6 cellular contexts compared by ENCODE assay signal in the genomic region with DNA sequence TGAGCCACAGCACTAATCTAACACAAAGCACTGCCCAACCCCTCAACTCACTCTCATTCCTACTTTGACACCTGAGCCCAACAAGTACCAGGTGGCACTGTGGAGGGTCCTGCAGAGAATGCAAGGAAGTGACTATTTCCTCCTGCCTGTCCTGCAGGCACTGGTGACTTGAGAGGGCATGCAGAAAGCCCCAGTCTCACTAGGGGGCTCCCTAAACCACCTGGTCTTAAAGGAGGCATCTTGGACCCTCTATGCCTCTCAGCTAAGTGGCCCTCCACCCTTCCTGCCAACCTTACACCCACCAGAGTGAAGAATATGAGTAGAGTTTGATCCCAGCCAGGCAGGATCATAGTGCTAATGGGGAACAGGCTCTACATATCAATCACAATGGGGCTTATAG. TPM values are rescaled to one million over a fixed set of nuclear protein-coding genes. Genes with fewer than 3 reads are reported as not detected.
DNase-seq lines count a peak whose midpoint lies in the region; ATAC-seq, FAIRE-seq and TF ChIP-seq lines count a peak whose summit lies in the region.

No MANE protein-coding gene starts in this region.

- no peaks in the 10 kb centered on the region for H3K79me1 ChIP-seq in H1 (ENCODE audit: low read depth, low read length)

- POLR2A ChIA-PET in H1 (lab: Charles Lee; ENCODE audit: partially characterized antibody), result interaction anchor here (0.7 to 1.8 kb wide), 7 partner anchors 15 to 62 kb away, joined by 3 to 5 read pairs (median 3); partner anchors contain the start of gene TRAIP

- no peak overlapping the region for H4K91ac ChIP-seq in H1 (replicated peaks; ENCODE audit: insufficient read length, low read length)

- H3K4me1 ChIP-seq in KMS-11 (ENCODE audit: low read depth, poor library complexity, severe bottlenecking), result no peaks in the 10 kb centered on the region
- H3K4me1 ChIP-seq in H1 (replicated peaks in 1 of 4; ENCODE audit: control insufficient read depth in 3 of 4, insufficient read depth in 4 of 4, low read length in 3 of 4), result peaks cover 0 to 6% (median 0%) of the 10 kb centered on the region in 4 experiments; a peak in 2 of 7 replicates
- H3K4me1 ChIP-seq in uterus, result no peaks in the 10 kb centered on the region

- CTCF ChIA-PET in H1 (lab: Charles Lee; ENCODE audit: partially characterized antibody), result interaction anchor here (0.9 to 15.2 kb wide), 26 partner anchors 9 to 280 kb away, joined by 3 to 306 read pairs (median 10); partner anchors contain the start of genes AMIGO3, CDHR4, INKA1 and IP6K1

- H3K36me3 ChIP-seq in KMS-11 (ENCODE audit: insufficient read depth) (no peaks in the 10 kb centered on the region), H1 (ENCODE audit: control insufficient read depth in 2 of 4, insufficient read depth in 4 of 4, low read length in 3 of 4) (peaks cover 4 to 41% (median 39%) of the 10 kb centered on the region in 4 experiments), uterus (no peaks in the 10 kb centered on the region)

- H3K56ac ChIP-seq in H1 (replicated peaks; ENCODE audit: insufficient read length, low read depth, low read length), result no peak overlapping the region

- H3K9ac ChIP-seq in KMS-11 (no peak overlapping the region), H1 (replicated peaks in 1 of 4; ENCODE audit: extremely low read depth in 1 of 4, low read depth in 3 of 4, low read length in 3 of 4) (no peak overlapping the region)

- TF ChIP-seq RAD21 in H1 (IDR thresholded peaks at IDR 0.05 in 1 of 2, conservative IDR thresholded peaks at IDR 0.05 in 1 of 2; ENCODE audit: low read depth in 2 of 2, low read length in 2 of 2), result peak; percentile 72 to 80

- no peaks in the 10 kb centered on the region for H3K23me2 ChIP-seq in H1 (ENCODE audit: low read depth, low read length)

- H4K20me1 ChIP-seq in KMS-11 (ENCODE audit: insufficient read depth) (no peaks in the 10 kb centered on the region), H1 (replicated peaks in 1 of 2; ENCODE audit: control insufficient read depth in 1 of 2, insufficient read depth in 2 of 2, low read length in 2 of 2) (peaks cover 0 to 5% of the 10 kb centered on the region in 2 experiments)

- no peak overlapping the region for H3K4me2 ChIP-seq in KMS-11
- H3K4me2 ChIP-seq in H1 (ENCODE audit: insufficient read depth in 1 of 2, low read depth in 2 of 2, low read length in 2 of 2), result no peak overlapping the region

- no peak overlapping the region for H3K23ac ChIP-seq in H1 (ENCODE audit: insufficient read length)

- H3K79me2 ChIP-seq in KMS-11 (ENCODE audit: insufficient read depth, low read depth) (no peaks in the 10 kb centered on the region), H1 (ENCODE audit: control insufficient read depth in 1 of 2, insufficient read depth in 2 of 2, low read length in 2 of 2) (no peaks in the 10 kb centered on the region)

- H3K4me3 ChIP-seq in KMS-11 (IDR thresholded peaks at IDR 0.05; ENCODE audit: insufficient read depth, low read depth, low read length) (no peak overlapping the region), H1 (ENCODE audit: extremely low read depth in 1 of 4, insufficient read depth in 2 of 4, low read depth in 3 of 4, low read length in 4 of 4) (no peak overlapping the region), uterus (no peak overlapping the region)

- no peak overlapping the region for H4K8ac ChIP-seq in H1 (ENCODE audit: extremely low read depth, insufficient read depth, low read length)

- no peak overlapping the region for H4K5ac ChIP-seq in H1 (ENCODE audit: insufficient read length, low read depth, low read length)

- H2BK20ac ChIP-seq in H1 (ENCODE audit: low read length), result no peak overlapping the region

- H3K27me3 ChIP-seq in KMS-11 (ENCODE audit: insufficient read depth, low read depth) (no peaks in the 10 kb centered on the region), H1 (replicated peaks in 1 of 4; ENCODE audit: control insufficient read depth in 3 of 4, extremely low read depth in 1 of 4, insufficient read depth in 3 of 4, low read length in 3 of 4) (no peaks in the 10 kb centered on the region), uterus (no peaks in the 10 kb centered on the region)

- no peak overlapping the region for H2BK120ac ChIP-seq in H1 (replicated peaks; ENCODE audit: low read depth, low read length)

- H2BK5ac ChIP-seq in H1 (ENCODE audit: low read depth, low read length), result no peak overlapping the region

- no peak overlapping the region for H2BK12ac ChIP-seq in H1 (ENCODE audit: low read depth, low read length)

- intact Hi-C loops in uterus (cut with DNase I; ENCODE audit: low total_unique reads), result no loop called here

- H3K4ac ChIP-seq in H1 (replicated peaks; ENCODE audit: insufficient read length, low read depth, low read length), result no peak overlapping the region

- no peak for FAIRE-seq in H1 (lab: Jason Lieb, UNC)
- no peak for FAIRE-seq in HTR-8/SVneo (lab: Jason Lieb, UNC)

- H3K18ac ChIP-seq in H1 (ENCODE audit: extremely low read depth, low read length), result no peak overlapping the region

- no peak overlapping the region for H2BK15ac ChIP-seq in H1 (ENCODE audit: low read length)

- no peak overlapping the region for H3K14ac ChIP-seq in H1 (ENCODE audit: insufficient read length)

- no peak for ATAC-seq in HG02571 (IDR thresholded peaks at IDR 0.05; ENCODE audit: unreplicated experiment)

- TF ChIP-seq EP300 in H1 (IDR thresholded peaks at IDR 0.05; ENCODE audit: borderline replicate concordance in 1 of 2, low read depth in 2 of 2, low read length in 2 of 2), result no peak

- TF ChIP-seq CTCF in KMS-11 (conservative IDR thresholded peaks at IDR 0.05; ENCODE audit: low read depth, low read length) (peak; percentile 27; the same call in 1 of the 2 replicates), H1 (IDR thresholded peaks at IDR 0.05; ENCODE audit: control extremely low read depth in 1 of 3, insufficient read depth in 1 of 3, low read depth in 1 of 3, low read length in 3 of 3) (peak; percentile 67 to 73 (median 70)), uterus (IDR thresholded peaks at IDR 0.05) (no peak)

- no peak overlapping the region for H2AK5ac ChIP-seq in H1 (ENCODE audit: low read depth, low read length)

- H3K9me3 ChIP-seq in H1 (ENCODE audit: insufficient read depth in 2 of 2, low read depth in 1 of 2, low read length in 1 of 2), result no peaks in the 10 kb centered on the region
- H3K9me3 ChIP-seq in uterus, result no peaks in the 10 kb centered on the region

- no peak overlapping the region for H3K27ac ChIP-seq in KMS-11
- no peak overlapping the region for H3K27ac ChIP-seq in H1 (ENCODE audit: low read depth, low read length)
- no peak overlapping the region for H3K27ac ChIP-seq in uterus

- DNase-seq in CMK (ENCODE audit: low read depth) (peak; percentile 49), H1 (ENCODE audit: low read depth in 1 of 2, low spot score in 2 of 2) (peak; percentile 9 to 66), HTR-8/SVneo (ENCODE audit: insufficient read length, low spot score) (no peak), uterus (no peak)

- H2AFZ ChIP-seq in KMS-11 (ENCODE audit: low read depth) (no peak overlapping the region), H1 (ENCODE audit: low read length) (no peak overlapping the region)

- TF ChIP-seq POLR2A in H1 (IDR thresholded peaks at IDR 0.05; ENCODE audit: control extremely low read depth in 1 of 2, low read depth in 2 of 2, low read length in 2 of 2), result no peak
- TF ChIP-seq POLR2A in uterus (IDR thresholded peaks at IDR 0.05), result no peak

RNA-seq across cellular contexts. Expression of gene TRAIP, which starts 15.2 kb away (rescaled TPM):
- total RNA-seq in H1 (2021; fragmentation: NEBNext Ultra II Directional; extraction: Animal tissue kit (Norgen Biotek cat#: 25700)), result 25.4 and 28.1 TPM in 2 replicates
- 27.7 and 29.5 TPM in 2 replicates for polyA plus RNA-seq in H1 (2011; rRNA removed)
- 29.3 TPM for polyA plus RNA-seq in H1 (2011; cell fraction: cytosol; rRNA removed)
- polyA plus RNA-seq in H1 (2011; cell fraction: nucleus; rRNA removed), result 101 TPM
- polyA plus RNA-seq in H1 (2012, experiment 1 of 2), result 21.5 to 33.3 TPM (median 29.6 TPM) in 4 replicates
- 18.8 TPM for polyA plus RNA-seq in H1 (2012, experiment 2 of 2)
- 22.0 TPM for polyA plus RNA-seq in H1 (2013, experiment 1 of 2)
- polyA plus RNA-seq in H1 (2013, experiment 2 of 2), result 20.9 TPM
- 37.3 and 44.4 TPM in 2 replicates for polyA minus RNA-seq in H1 (2011; rRNA and poly(A)+ RNA removed)
- polyA minus RNA-seq in H1 (2011; cell fraction: cytosol; rRNA and poly(A)+ RNA removed), result 14.4 TPM
- 39.7 TPM for polyA minus RNA-seq in H1 (2011; cell fraction: nucleus; rRNA and poly(A)+ RNA removed)
- 10 to 100 TPM in 1 of 4 donors, 1 to 10 TPM in 3; 1.5 to 17.4 (median 4.0) TPM for total RNA-seq in uterus

RNA-seq across cellular contexts. Expression of gene UBA7, which starts 27.4 kb away (rescaled TPM):
- 0.34 and 1.9 TPM in 2 replicates for total RNA-seq in H1 (2021; fragmentation: NEBNext Ultra II Directional; extraction: Animal tissue kit (Norgen Biotek cat#: 25700))
- polyA plus RNA-seq in H1 (2011; rRNA removed), result 0.65 and 1.8 TPM in 2 replicates
- polyA plus RNA-seq in H1 (2011; cell fraction: cytosol; rRNA removed), result 1.6 TPM
- polyA plus RNA-seq in H1 (2011; cell fraction: nucleus; rRNA removed), result 8.9 TPM
- polyA plus RNA-seq in H1 (2012, experiment 1 of 2), result 0.66 to 1.4 TPM (median 0.97 TPM) in 4 replicates
- 0.46 TPM for polyA plus RNA-seq in H1 (2012, experiment 2 of 2)
- 0.26 TPM for polyA plus RNA-seq in H1 (2013, experiment 1 of 2)
- polyA plus RNA-seq in H1 (2013, experiment 2 of 2), result 0.22 TPM
- 1.3 TPM in 1 of 2 replicates, not detected in the other for polyA minus RNA-seq in H1 (2011; rRNA and poly(A)+ RNA removed)
- polyA minus RNA-seq in H1 (2011; cell fraction: cytosol; rRNA and poly(A)+ RNA removed), result not detected
- 2.8 TPM for polyA minus RNA-seq in H1 (2011; cell fraction: nucleus; rRNA and poly(A)+ RNA removed)
- total RNA-seq in uterus, result 100 to 1,000 TPM in 1 of 4 donors, 10 to 100 TPM in 3; 21.3 to 114 (median 63.0) TPM

RNA-seq across cellular contexts. Expression of gene CAMKV, which starts 28.6 kb away (rescaled TPM):
- total RNA-seq in H1 (2021; fragmentation: NEBNext Ultra II Directional; extraction: Animal tissue kit (Norgen Biotek cat#: 25700)), result 66.4 and 67.9 TPM in 2 replicates
- 56.3 and 74.5 TPM in 2 replicates for polyA plus RNA-seq in H1 (2011; rRNA removed)
- 80.5 TPM for polyA plus RNA-seq in H1 (2011; cell fraction: cytosol; rRNA removed)
- polyA plus RNA-seq in H1 (2011; cell fraction: nucleus; rRNA removed), result 277 TPM
- polyA plus RNA-seq in H1 (2012, experiment 1 of 2), result 70.4 to 87.7 TPM (median 77.8 TPM) in 4 replicates
- polyA plus RNA-seq in H1 (2012, experiment 2 of 2), result 61.8 TPM
- polyA plus RNA-seq in H1 (2013, experiment 1 of 2), result 39.4 TPM
- polyA plus RNA-seq in H1 (2013, experiment 2 of 2), result 33.4 TPM
- polyA minus RNA-seq in H1 (2011; rRNA and poly(A)+ RNA removed), result 57.9 and 66.0 TPM in 2 replicates
- 41.2 TPM for polyA minus RNA-seq in H1 (2011; cell fraction: cytosol; rRNA and poly(A)+ RNA removed)
- 57.3 TPM for polyA minus RNA-seq in H1 (2011; cell fraction: nucleus; rRNA and poly(A)+ RNA removed)
- under 1 TPM in 1 of 4 donors, not detected in 3; 0.28 TPM for total RNA-seq in uterus

RNA-seq across cellular contexts. Expression of gene INKA1, which starts 38.1 kb away (rescaled TPM):
- total RNA-seq in H1 (2021; fragmentation: NEBNext Ultra II Directional; extraction: Animal tissue kit (Norgen Biotek cat#: 25700)), result 1.3 and 1.8 TPM in 2 replicates
- 4.7 and 4.8 TPM in 2 replicates for polyA plus RNA-seq in H1 (2011; rRNA removed)
- polyA plus RNA-seq in H1 (2011; cell fraction: cytosol; rRNA removed), result 3.4 TPM
- polyA plus RNA-seq in H1 (2011; cell fraction: nucleus; rRNA removed), result 4.0 TPM
- polyA plus RNA-seq in H1 (2012, experiment 1 of 2), result 0.70 to 2.1 TPM (median 1.8 TPM) in 4 replicates
- polyA plus RNA-seq in H1 (2012, experiment 2 of 2), result 1.6 TPM
- 1.7 TPM for polyA plus RNA-seq in H1 (2013, experiment 1 of 2)
- polyA plus RNA-seq in H1 (2013, experiment 2 of 2), result 1.7 TPM
- polyA minus RNA-seq in H1 (2011; rRNA and poly(A)+ RNA removed), result 1.6 and 2.1 TPM in 2 replicates
- polyA minus RNA-seq in H1 (2011; cell fraction: cytosol; rRNA and poly(A)+ RNA removed), result 1.1 TPM
- 3.2 TPM for polyA minus RNA-seq in H1 (2011; cell fraction: nucleus; rRNA and poly(A)+ RNA removed)
- 10 to 100 TPM in 1 of 4 donors, 1 to 10 TPM in 3; 3.1 to 16.7 (median 6.6) TPM for total RNA-seq in uterus

RNA-seq across cellular contexts. Expression of gene CDHR4, which starts 41.5 kb away (rescaled TPM):
- total RNA-seq in H1 (2021; fragmentation: NEBNext Ultra II Directional; extraction: Animal tissue kit (Norgen Biotek cat#: 25700)), result 0.50 and 0.54 TPM in 2 replicates
- 0.60 and 0.96 TPM in 2 replicates for polyA plus RNA-seq in H1 (2011; rRNA removed)
- polyA plus RNA-seq in H1 (2011; cell fraction: cytosol; rRNA removed), result 0.89 TPM
- 6.2 TPM for polyA plus RNA-seq in H1 (2011; cell fraction: nucleus; rRNA removed)
- polyA plus RNA-seq in H1 (2012, experiment 1 of 2), result 0.38 to 0.50 TPM (median 0.42 TPM) in 4 replicates
- polyA plus RNA-seq in H1 (2012, experiment 2 of 2), result not detected
- polyA plus RNA-seq in H1 (2013, experiment 1 of 2), result 0.18 TPM
- 0.17 TPM for polyA plus RNA-seq in H1 (2013, experiment 2 of 2)
- polyA minus RNA-seq in H1 (2011; rRNA and poly(A)+ RNA removed), result 0.66 and 0.71 TPM in 2 replicates
- not detected for polyA minus RNA-seq in H1 (2011; cell fraction: cytosol; rRNA and poly(A)+ RNA removed)
- 1.00 TPM for polyA minus RNA-seq in H1 (2011; cell fraction: nucleus; rRNA and poly(A)+ RNA removed)
- 1 to 10 TPM in 1 of 4 donors, under 1 TPM in 1, not detected in 2; 0.41 to 1.6 TPM for total RNA-seq in uterus

Comparison
In these comparisons a context has a peak if more than half of its experiments do, and no peak if none do; other contexts are left out.
1. DNase-seq: peak in CMK (single experiment) and H1 (2 of 2); none in HTR-8/SVneo (single experiment) and uterus (0 of 2).
2. CTCF ChIP-seq: peak in KMS-11 (single experiment) and H1 (3 of 3); none in uterus (0 of 4).
3. RNA of gene CAMKV, which starts 28.6 kb away (total RNA-seq): 66.4 to 67.9 TPM in H1; 0.28 TPM in uterus; every median in the first group is over 10 times any median in the second.